ENCODE assay signal across 1 cellular context in the genomic region with DNA sequence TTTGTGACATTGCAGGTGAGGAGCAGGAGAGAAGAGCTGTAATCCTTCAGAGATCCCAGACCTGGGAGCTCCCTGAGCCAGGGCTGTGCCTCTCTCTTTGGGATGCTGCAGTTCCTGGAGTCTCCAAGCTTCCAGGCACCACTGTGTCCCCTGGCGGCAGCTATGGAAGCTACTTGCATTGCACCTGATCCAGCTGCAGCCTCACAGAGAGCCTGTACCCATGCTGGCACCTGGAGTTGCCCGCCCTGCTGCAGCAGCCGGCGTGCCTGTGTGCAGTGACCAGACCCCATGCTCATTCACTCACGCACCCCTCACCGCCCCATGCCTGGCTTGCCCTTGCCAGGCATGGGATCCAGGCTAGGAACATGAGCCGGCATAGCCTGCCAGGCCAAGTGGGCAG.
TF ChIP-seq lines count a peak whose summit lies in the region.

No MANE protein-coding gene starts in this region.

TF ChIP-seq in H1, 55 proteins besides CTCF, POLR2A, EP300 and RAD21 (continued from another document):
- no peak for TF ChIP-seq KDM4A (IDR thresholded peaks at IDR 0.05; ENCODE audit: low read depth, low read length, severe bottlenecking)
- no peak for TF ChIP-seq YY1 (IDR thresholded peaks at IDR 0.05; ENCODE audit: low read depth, low read length)
- TF ChIP-seq BRCA1 (IDR thresholded peaks at IDR 0.05; ENCODE audit: low read depth, low read length), result no peak
- no peak for TF ChIP-seq FOSL1 (IDR thresholded peaks at IDR 0.05; ENCODE audit: insufficient read depth, low read depth, low read length)
- no peak for TF ChIP-seq TBP (IDR thresholded peaks at IDR 0.05; ENCODE audit: low read depth, low read length)
- no peak for TF ChIP-seq RBBP5 (IDR thresholded peaks at IDR 0.05; ENCODE audit: borderline replicate concordance, low read depth, low read length)
- TF ChIP-seq, protein P1, sequence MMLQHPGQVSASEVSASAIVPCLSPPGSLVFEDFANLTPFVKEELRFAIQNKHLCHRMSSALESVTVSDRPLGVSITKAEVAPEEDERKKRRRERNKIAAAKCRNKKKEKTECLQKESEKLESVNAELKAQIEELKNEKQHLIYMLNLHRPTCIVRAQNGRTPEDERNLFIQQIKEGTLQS (IDR thresholded peaks at IDR 0.05; ENCODE audit: insufficient read depth, low read depth, low read length), result no peak
- TF ChIP-seq ASH2L (IDR thresholded peaks at IDR 0.05; ENCODE audit: low read length), result no peak
- no peak for TF ChIP-seq CREB1 (IDR thresholded peaks at IDR 0.05)
- no peak for TF ChIP-seq SP1 (IDR thresholded peaks at IDR 0.05; ENCODE audit: low read depth, low read length)
- no peak for TF ChIP-seq TAF1 (IDR thresholded peaks at IDR 0.05; ENCODE audit: low read depth, low read length)
- TF ChIP-seq CHD2 (IDR thresholded peaks at IDR 0.05; ENCODE audit: low read length), result no peak
